In the genomic region with DNA sequence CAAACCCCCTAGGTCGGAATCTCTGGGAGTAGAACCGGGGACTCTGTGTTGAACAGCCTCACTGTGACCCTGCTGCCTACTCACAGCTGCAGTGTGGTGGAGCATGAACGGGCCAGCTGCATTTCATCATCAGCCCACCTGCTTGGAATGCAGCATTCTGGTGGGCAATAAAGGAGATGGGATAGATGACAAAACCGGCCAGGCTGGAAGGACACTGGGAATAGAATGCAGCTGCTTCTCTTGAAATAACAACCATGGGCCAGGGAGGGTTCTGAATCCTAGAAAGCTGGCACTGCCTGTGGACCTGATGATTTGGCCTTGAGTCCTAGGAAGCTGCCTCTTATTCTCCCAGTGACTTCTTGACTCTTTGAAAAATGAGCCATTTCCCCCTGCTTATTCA, we compare ENCODE assay signal across 1 cellular context.
A peak's percentile ranks its signal among the peaks of the same experiment; 100 is the strongest.
TF ChIP-seq lines count a peak whose summit lies in the region.

No MANE protein-coding gene starts in this region.

TF ChIP-seq in HepG2, 621 proteins besides CTCF, POLR2A, EP300 and RAD21:
- no peak for TF ChIP-seq KLF9 (CRISPR knock-in tag; IDR thresholded peaks at IDR 0.05; ENCODE audit: low read depth)
- no peak for TF ChIP-seq HMG20A (CRISPR knock-in tag; IDR thresholded peaks at IDR 0.05; ENCODE audit: borderline replicate concordance)
- peak; percentile 30 for TF ChIP-seq TEAD3 (CRISPR knock-in tag; optimal IDR thresholded peaks at IDR 0.05; ENCODE audit: borderline replicate concordance)
- TF ChIP-seq, protein P1, sequence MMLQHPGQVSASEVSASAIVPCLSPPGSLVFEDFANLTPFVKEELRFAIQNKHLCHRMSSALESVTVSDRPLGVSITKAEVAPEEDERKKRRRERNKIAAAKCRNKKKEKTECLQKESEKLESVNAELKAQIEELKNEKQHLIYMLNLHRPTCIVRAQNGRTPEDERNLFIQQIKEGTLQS (CRISPR knock-in tag; IDR thresholded peaks at IDR 0.05) = 0 out of 2 replicates have a peak, but pooled peaks have one; percentile 15
- TF ChIP-seq GFI1 (CRISPR knock-in tag; IDR thresholded peaks at IDR 0.05; ENCODE audit: borderline replicate concordance) = 0 out of 2 replicates have a peak, but pooled peaks have one; percentile 35
- no peak for TF ChIP-seq ZNF224 (CRISPR knock-in tag; IDR thresholded peaks at IDR 0.05)
